ENCODE assay signal across 17 cellular contexts in genomic region chr7:151681726-151682125, GRCh38.
DNase-seq lines count a peak whose midpoint lies in the region; ATAC-seq, FAIRE-seq and TF ChIP-seq lines count a peak whose summit lies in the region.
"Had no signal": no experiment of that assay in that cellular context is flagged by ENCODE, and none has a peak within 500 bp of the region (broad histone marks: within the 10 kb centered on the region; RNA-seq: fewer than 3 reads in every experiment).

No MANE protein-coding gene starts in this region.

- intact Hi-C loops in sigmoid colon (cut with DNase I) (no loop called here), testis (cut with DNase I; ENCODE audit: low total_unique reads) (no loop called here)

- no peak for TF ChIP-seq CTCF in A549 (IDR thresholded peaks at IDR 0.05)
- no peak for TF ChIP-seq CTCF in gastroesophageal sphincter (IDR thresholded peaks at IDR 0.05)
- TF ChIP-seq CTCF in sigmoid colon (IDR thresholded peaks at IDR 0.05), result no peak
- no peak for TF ChIP-seq CTCF in type B pancreatic cell (conservative IDR thresholded peaks at IDR 0.05)
- no peak for TF ChIP-seq CTCF in testis (IDR thresholded peaks at IDR 0.05)

- H3K27me3 ChIP-seq in H7 (ENCODE audit: control insufficient read depth, insufficient read depth, low read length), result no peaks in the 10 kb centered on the region
- no peaks in the 10 kb centered on the region for H3K27me3 ChIP-seq in gastroesophageal sphincter
- H3K27me3 ChIP-seq in sigmoid colon, result no peaks in the 10 kb centered on the region
- H3K27me3 ChIP-seq in testis, result no peaks in the 10 kb centered on the region
- H3K27me3 ChIP-seq: SJSA1 had no signal

- no peaks in the 10 kb centered on the region for H3K36me3 Mint-ChIP-seq in type B pancreatic cell

- no peaks in the 10 kb centered on the region for H3K27me3 Mint-ChIP-seq in type B pancreatic cell
- H3K27me3 Mint-ChIP-seq: B cell; CD4-positive, alpha-beta T cell had no signal

- CTCF ChIA-PET in A549 (lab: Yijun Ruan, JAX), result interaction anchor here (0.7 to 5.9 kb wide), 11 partner anchors 13 to 101 kb away, joined by 3 to 25 read pairs (median 4); no protein-coding TSS in a partner anchor

- ATAC-seq in A549, result no peak
- ATAC-seq in gastroesophageal sphincter, result no peak

- H3K27ac Mint-ChIP-seq in type B pancreatic cell, result no peak overlapping the region
- H3K27ac Mint-ChIP-seq: B cell; CD4-positive, alpha-beta T cell had no signal

- no peak overlapping the region for H3K4me3 ChIP-seq in A549
- H3K4me3 ChIP-seq in H7 (ENCODE audit: insufficient read depth, low read depth, low read length), result no peak overlapping the region
- no peak overlapping the region for H3K4me3 ChIP-seq in gastroesophageal sphincter
- H3K4me3 ChIP-seq in sigmoid colon, result no peak overlapping the region
- no peak overlapping the region for H3K4me3 ChIP-seq in testis
- H3K4me3 ChIP-seq: GM23248, PC-9, SJSA1 had no signal

- H3K9me3 ChIP-seq in A549 (no peaks in the 10 kb centered on the region), gastroesophageal sphincter (no peaks in the 10 kb centered on the region), sigmoid colon (no peaks in the 10 kb centered on the region), testis (no peaks in the 10 kb centered on the region)
- H3K9me3 ChIP-seq: SJSA1 had no signal

- no peak overlapping the region for H3K4me2 ChIP-seq in A549
- H3K4me2 ChIP-seq: PC-9 had no signal

- no peak for FAIRE-seq in A549 (lab: Jason Lieb, UNC)
- FAIRE-seq: G401.6 had no signal

- H3K27ac ChIP-seq in A549 (peak overlapping the region; percentile 37 to 51; a peak in 3 of 6 replicates), gastroesophageal sphincter (peak overlapping the region in 3 of 4 donors; percentile 76 to 88 (median 84)), sigmoid colon (peak overlapping the region in 3 of 4 donors; percentile 7 to 73 (median 43)), testis (no peak overlapping the region)
- H3K27ac ChIP-seq: GM23248, PC-9, SJSA1 had no signal

- no peaks in the 10 kb centered on the region for H3K9me3 Mint-ChIP-seq in type B pancreatic cell
- H3K9me3 Mint-ChIP-seq: CD4-positive, alpha-beta T cell had no signal

- TF ChIP-seq POLR2A in A549 (IDR thresholded peaks at IDR 0.05; ENCODE audit: low read length) (no peak), gastroesophageal sphincter (IDR thresholded peaks at IDR 0.05) (no peak), sigmoid colon (IDR thresholded peaks at IDR 0.05) (no peak), testis (IDR thresholded peaks at IDR 0.05) (no peak)

- no peak overlapping the region for H3K4me3 Mint-ChIP-seq in type B pancreatic cell
- H3K4me3 Mint-ChIP-seq: B cell; CD4-positive, alpha-beta T cell had no signal

- H3K36me3 ChIP-seq in H7 (replicated peaks; ENCODE audit: control insufficient read depth, insufficient read depth, low read length), result no peaks in the 10 kb centered on the region
- H3K36me3 ChIP-seq in gastroesophageal sphincter, result no peaks in the 10 kb centered on the region
- no peaks in the 10 kb centered on the region for H3K36me3 ChIP-seq in sigmoid colon
- no peaks in the 10 kb centered on the region for H3K36me3 ChIP-seq in testis (ENCODE audit: low read depth, missing control alignments)
- H3K36me3 ChIP-seq: SJSA1 had no signal

- no peak for DNase-seq in A549 (ENCODE audit: low read depth in 1 of 2, low spot score in 1 of 2)
- DNase-seq in H7, result peak; percentile 16
- DNase-seq in sigmoid colon, result peak; percentile 54
- no peak for DNase-seq in NCI-H1092 (lab: John Stamatoyannopoulos, UW)
- DNase-seq in type B pancreatic cell (ENCODE audit: extremely low spot score, unreplicated experiment), result no peak
- DNase-seq in testis, result no peak
- DNase-seq: CD4-positive, alpha-beta T cell; DND-41; GM23248; NCI-H1436 treated with DMSO at 0.1 percent for 48 hours; NCI-H2029 treated with DMSO at 0.1 percent for 48 hours; NCI-H82; PC-9 had no signal

- WGBS in A549 (ENCODE audit: missing lambda C conversion rate), result 90% methylated on average over 3 of the region's 3 CpGs
- WGBS in gastroesophageal sphincter (ENCODE audit: low coverage in 1 of 2), 2 donors, result 94 to 100% methylated on average over 2 to 3 of the region's 3 CpGs
- 92 to 96% methylated on average over 3 of the region's 3 CpGs for whole genome bisulfite sequencing in sigmoid colon, 2 donors
- WGBS in testis, 2 donors, result 92 to 94% methylated on average over 3 of the region's 3 CpGs

- peaks cover 11% of the 10 kb centered on the region for H3K4me1 ChIP-seq in A549
- H3K4me1 ChIP-seq in gastroesophageal sphincter, result peaks cover 0 to 80% (median 20%) of the 10 kb centered on the region in 3 donors
- H3K4me1 ChIP-seq in sigmoid colon, result peaks cover 0 to 28% (median 15%) of the 10 kb centered on the region in 4 donors
- H3K4me1 ChIP-seq in testis, result peaks cover 10% of the 10 kb centered on the region

- TF ChIP-seq EP300 in A549 (IDR thresholded peaks at IDR 0.05) (no peak), gastroesophageal sphincter (IDR thresholded peaks at IDR 0.05) (no peak), sigmoid colon (IDR thresholded peaks at IDR 0.05) (no peak)

- H3K4me1 Mint-ChIP-seq in type B pancreatic cell (ENCODE audit: unreplicated experiment), result peaks cover 6% of the 10 kb centered on the region

- POLR2A ChIA-PET in A549 (lab: Yijun Ruan, JAX), result interaction anchor here (1.1 kb wide), 1 partner anchor 50 kb away, joined by 3 read pairs; no protein-coding TSS in a partner anchor

- TF ChIP-seq RAD21 in A549 (conservative IDR thresholded peaks at IDR 0.05 in 1 of 2, IDR thresholded peaks at IDR 0.05 in 1 of 2), result no peak

TF ChIP-seq in A549, 52 proteins besides CTCF, POLR2A, EP300 and RAD21:
- TF ChIP-seq, protein P1, sequence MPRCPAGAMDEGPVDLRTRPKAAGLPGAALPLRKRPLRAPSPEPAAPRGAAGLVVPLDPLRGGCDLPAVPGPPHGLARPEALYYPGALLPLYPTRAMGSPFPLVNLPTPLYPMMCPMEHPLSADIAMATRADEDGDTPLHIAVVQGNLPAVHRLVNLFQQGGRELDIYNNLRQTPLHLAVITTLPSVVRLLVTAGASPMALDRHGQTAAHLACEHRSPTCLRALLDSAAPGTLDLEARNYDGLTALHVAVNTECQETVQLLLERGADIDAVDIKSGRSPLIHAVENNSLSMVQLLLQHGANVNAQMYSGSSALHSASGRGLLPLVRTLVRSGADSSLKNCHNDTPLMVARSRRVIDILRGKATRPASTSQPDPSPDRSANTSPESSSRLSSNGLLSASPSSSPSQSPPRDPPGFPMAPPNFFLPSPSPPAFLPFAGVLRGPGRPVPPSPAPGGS (IDR thresholded peaks at IDR 0.05), result no peak
- TF ChIP-seq ESRRA (IDR thresholded peaks at IDR 0.05; ENCODE audit: borderline replicate concordance, low read length), result no peak
- TF ChIP-seq NR3C1 (IDR thresholded peaks at IDR 0.05), result no peak
- no peak for TF ChIP-seq JUNB (IDR thresholded peaks at IDR 0.05)
- TF ChIP-seq, protein P2, sequence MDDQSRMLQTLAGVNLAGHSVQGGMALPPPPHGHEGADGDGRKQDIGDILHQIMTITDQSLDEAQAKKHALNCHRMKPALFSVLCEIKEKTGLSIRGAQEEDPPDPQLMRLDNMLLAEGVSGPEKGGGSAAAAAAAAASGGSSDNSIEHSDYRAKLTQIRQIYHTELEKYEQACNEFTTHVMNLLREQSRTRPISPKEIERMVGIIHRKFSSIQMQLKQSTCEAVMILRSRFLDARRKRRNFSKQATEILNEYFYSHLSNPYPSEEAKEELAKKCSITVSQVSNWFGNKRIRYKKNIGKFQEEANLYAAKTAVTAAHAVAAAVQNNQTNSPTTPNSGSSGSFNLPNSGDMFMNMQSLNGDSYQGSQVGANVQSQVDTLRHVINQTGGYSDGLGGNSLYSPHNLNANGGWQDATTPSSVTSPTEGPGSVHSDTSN (IDR thresholded peaks at IDR 0.05), result no peak
- TF ChIP-seq ZC3H11A (IDR thresholded peaks at IDR 0.05), result no peak
- no peak for TF ChIP-seq RFX5 (IDR thresholded peaks at IDR 0.05)
- no peak for TF ChIP-seq HES2 (IDR thresholded peaks at IDR 0.05)
- TF ChIP-seq MYC (IDR thresholded peaks at IDR 0.05; ENCODE audit: borderline replicate concordance, low read length), result no peak
- TF ChIP-seq CEBPB (IDR thresholded peaks at IDR 0.05), result no peak
- TF ChIP-seq TP53 (CRISPR knock-in tag; IDR thresholded peaks at IDR 0.05), result no peak
- no peak for TF ChIP-seq ZSCAN20 (CRISPR knock-in tag; IDR thresholded peaks at IDR 0.05)
- TF ChIP-seq FOSB (CRISPR knock-in tag; IDR thresholded peaks at IDR 0.05), result no peak
- no peak for TF ChIP-seq MAX (IDR thresholded peaks at IDR 0.05)
- no peak for TF ChIP-seq CBX8 (IDR thresholded peaks at IDR 0.05)
- no peak for TF ChIP-seq CHD2 (IDR thresholded peaks at IDR 0.05; ENCODE audit: low read length, partially characterized antibody)
- no peak for TF ChIP-seq RARB (CRISPR knock-in tag; IDR thresholded peaks at IDR 0.05)
- no peak for TF ChIP-seq ZFP36 (IDR thresholded peaks at IDR 0.05; ENCODE audit: borderline replicate concordance, partially characterized antibody)

Comparison
In these comparisons a context has a peak if more than half of its experiments do, and no peak if none do; other contexts are left out.
1. DNase-seq: peak in H7 (single experiment) and sigmoid colon (single experiment); none in A549 (0 of 2), NCI-H1092 (single experiment), type B pancreatic cell (single experiment) and testis (single experiment).
2. H3K27ac ChIP-seq: peak in A549 (2 of 2), gastroesophageal sphincter (3 of 4) and sigmoid colon (3 of 4); none in testis (0 of 2).